ENCODE assay signal across 1 cellular context in the genomic region with DNA sequence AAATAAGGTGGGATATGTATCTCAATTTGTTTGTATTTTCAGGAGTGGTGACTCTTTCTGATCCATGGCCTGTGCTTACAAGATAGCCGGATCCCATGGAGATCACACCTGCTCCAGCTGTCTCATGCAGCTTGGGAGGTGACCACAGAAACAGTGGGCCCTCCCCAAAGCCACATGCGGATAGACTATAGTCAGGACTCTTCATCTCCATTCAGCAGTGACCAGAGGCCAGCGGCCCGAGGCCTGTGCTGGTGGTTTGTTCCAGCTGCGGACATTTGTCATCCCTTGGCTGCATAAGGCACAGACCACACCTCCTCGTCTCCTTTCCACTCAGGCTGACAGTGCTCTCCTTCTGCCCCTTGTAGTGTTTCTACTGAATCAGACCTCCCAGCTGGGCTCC.
TF ChIP-seq lines count a peak whose summit lies in the region.

No MANE protein-coding gene starts in this region.

TF ChIP-seq in K562, 482 proteins besides CTCF, POLR2A, EP300 and RAD21 (continued from another document):
- TF ChIP-seq, protein P1, sequence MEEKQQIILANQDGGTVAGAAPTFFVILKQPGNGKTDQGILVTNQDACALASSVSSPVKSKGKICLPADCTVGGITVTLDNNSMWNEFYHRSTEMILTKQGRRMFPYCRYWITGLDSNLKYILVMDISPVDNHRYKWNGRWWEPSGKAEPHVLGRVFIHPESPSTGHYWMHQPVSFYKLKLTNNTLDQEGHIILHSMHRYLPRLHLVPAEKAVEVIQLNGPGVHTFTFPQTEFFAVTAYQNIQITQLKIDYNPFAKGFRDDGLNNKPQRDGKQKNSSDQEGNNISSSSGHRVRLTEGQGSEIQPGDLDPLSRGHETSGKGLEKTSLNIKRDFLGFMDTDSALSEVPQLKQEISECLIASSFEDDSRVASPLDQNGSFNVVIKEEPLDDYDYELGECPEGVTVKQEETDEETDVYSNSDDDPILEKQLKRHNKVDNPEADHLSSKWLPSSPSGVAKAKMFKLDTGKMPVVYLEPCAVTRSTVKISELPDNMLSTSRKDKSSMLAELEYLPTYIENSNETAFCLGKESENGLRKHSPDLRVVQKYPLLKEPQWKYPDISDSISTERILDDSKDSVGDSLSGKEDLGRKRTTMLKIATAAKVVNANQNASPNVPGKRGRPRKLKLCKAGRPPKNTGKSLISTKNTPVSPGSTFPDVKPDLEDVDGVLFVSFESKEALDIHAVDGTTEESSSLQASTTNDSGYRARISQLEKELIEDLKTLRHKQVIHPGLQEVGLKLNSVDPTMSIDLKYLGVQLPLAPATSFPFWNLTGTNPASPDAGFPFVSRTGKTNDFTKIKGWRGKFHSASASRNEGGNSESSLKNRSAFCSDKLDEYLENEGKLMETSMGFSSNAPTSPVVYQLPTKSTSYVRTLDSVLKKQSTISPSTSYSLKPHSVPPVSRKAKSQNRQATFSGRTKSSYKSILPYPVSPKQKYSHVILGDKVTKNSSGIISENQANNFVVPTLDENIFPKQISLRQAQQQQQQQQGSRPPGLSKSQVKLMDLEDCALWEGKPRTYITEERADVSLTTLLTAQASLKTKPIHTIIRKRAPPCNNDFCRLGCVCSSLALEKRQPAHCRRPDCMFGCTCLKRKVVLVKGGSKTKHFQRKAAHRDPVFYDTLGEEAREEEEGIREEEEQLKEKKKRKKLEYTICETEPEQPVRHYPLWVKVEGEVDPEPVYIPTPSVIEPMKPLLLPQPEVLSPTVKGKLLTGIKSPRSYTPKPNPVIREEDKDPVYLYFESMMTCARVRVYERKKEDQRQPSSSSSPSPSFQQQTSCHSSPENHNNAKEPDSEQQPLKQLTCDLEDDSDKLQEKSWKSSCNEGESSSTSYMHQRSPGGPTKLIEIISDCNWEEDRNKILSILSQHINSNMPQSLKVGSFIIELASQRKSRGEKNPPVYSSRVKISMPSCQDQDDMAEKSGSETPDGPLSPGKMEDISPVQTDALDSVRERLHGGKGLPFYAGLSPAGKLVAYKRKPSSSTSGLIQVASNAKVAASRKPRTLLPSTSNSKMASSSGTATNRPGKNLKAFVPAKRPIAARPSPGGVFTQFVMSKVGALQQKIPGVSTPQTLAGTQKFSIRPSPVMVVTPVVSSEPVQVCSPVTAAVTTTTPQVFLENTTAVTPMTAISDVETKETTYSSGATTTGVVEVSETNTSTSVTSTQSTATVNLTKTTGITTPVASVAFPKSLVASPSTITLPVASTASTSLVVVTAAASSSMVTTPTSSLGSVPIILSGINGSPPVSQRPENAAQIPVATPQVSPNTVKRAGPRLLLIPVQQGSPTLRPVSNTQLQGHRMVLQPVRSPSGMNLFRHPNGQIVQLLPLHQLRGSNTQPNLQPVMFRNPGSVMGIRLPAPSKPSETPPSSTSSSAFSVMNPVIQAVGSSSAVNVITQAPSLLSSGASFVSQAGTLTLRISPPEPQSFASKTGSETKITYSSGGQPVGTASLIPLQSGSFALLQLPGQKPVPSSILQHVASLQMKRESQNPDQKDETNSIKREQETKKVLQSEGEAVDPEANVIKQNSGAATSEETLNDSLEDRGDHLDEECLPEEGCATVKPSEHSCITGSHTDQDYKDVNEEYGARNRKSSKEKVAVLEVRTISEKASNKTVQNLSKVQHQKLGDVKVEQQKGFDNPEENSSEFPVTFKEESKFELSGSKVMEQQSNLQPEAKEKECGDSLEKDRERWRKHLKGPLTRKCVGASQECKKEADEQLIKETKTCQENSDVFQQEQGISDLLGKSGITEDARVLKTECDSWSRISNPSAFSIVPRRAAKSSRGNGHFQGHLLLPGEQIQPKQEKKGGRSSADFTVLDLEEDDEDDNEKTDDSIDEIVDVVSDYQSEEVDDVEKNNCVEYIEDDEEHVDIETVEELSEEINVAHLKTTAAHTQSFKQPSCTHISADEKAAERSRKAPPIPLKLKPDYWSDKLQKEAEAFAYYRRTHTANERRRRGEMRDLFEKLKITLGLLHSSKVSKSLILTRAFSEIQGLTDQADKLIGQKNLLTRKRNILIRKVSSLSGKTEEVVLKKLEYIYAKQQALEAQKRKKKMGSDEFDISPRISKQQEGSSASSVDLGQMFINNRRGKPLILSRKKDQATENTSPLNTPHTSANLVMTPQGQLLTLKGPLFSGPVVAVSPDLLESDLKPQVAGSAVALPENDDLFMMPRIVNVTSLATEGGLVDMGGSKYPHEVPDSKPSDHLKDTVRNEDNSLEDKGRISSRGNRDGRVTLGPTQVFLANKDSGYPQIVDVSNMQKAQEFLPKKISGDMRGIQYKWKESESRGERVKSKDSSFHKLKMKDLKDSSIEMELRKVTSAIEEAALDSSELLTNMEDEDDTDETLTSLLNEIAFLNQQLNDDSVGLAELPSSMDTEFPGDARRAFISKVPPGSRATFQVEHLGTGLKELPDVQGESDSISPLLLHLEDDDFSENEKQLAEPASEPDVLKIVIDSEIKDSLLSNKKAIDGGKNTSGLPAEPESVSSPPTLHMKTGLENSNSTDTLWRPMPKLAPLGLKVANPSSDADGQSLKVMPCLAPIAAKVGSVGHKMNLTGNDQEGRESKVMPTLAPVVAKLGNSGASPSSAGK (IDR thresholded peaks at IDR 0.05): peak; percentile 37; the same call in 1 of the 2 replicates
- TF ChIP-seq ZNF592 (IDR thresholded peaks at IDR 0.05) (0 out of 2 replicates have a peak, but pooled peaks have one; percentile 8), ZFX (CRISPR knock-in tag; IDR thresholded peaks at IDR 0.05) (peak; percentile 33), RFX1 (IDR thresholded peaks at IDR 0.05) (peak; percentile 12; the same call in 1 of the 2 replicates), TFAP4 (CRISPR knock-in tag; IDR thresholded peaks at IDR 0.05; ENCODE audit: borderline replicate concordance) (peak; percentile 86), KLF16 (IDR thresholded peaks at IDR 0.05) (0 out of 2 replicates have a peak, but pooled peaks have one; percentile 34), NCOR1 (IDR thresholded peaks at IDR 0.05) (0 out of 2 replicates have a peak, but pooled peaks have one; percentile 5), CBFA2T3 (IDR thresholded peaks at IDR 0.05) (peak; percentile 71), POLR2AphosphoS5 (IDR thresholded peaks at IDR 0.05; ENCODE audit: control insufficient read depth, insufficient read depth, low read depth, low read length) (0 out of 2 replicates have a peak, but pooled peaks have one; percentile 17)
